In genomic region chr1:111570781-111571181, GRCh38 we compare ENCODE assay signal across 9 cellular contexts. TPM values are rescaled to one million over a fixed set of nuclear protein-coding genes. Genes with fewer than 3 reads are reported as not detected.
DNase-seq lines count a peak whose midpoint lies in the region; ATAC-seq and TF ChIP-seq lines count a peak whose summit lies in the region.
"Had no signal": no experiment of that assay in that cellular context is flagged by ENCODE, and none has a peak within 500 bp of the region (broad histone marks: within the 10 kb centered on the region; RNA-seq: fewer than 3 reads in every experiment).

No MANE protein-coding gene starts in this region.

- H3K27ac Mint-ChIP-seq in T-cell, result no peak overlapping the region

- POLR2A ChIA-PET in T-cell (lab: Charles Lee), result no interaction called here

- H3K27me3 Mint-ChIP-seq in T-cell, result no peaks in the 10 kb centered on the region

- ATAC-seq in T-cell (replicated peaks in 1 of 4), result peak in 3 of 4 experiments; percentile 47 to 65 (median 60)
- no peak for ATAC-seq in GM21576 (IDR thresholded peaks at IDR 0.05; ENCODE audit: unreplicated experiment)
- no peak for ATAC-seq in GM19023 (IDR thresholded peaks at IDR 0.05; ENCODE audit: unreplicated experiment)

- TF ChIP-seq CTCF in choroid plexus epithelial cell (conservative IDR thresholded peaks at IDR 0.05; ENCODE audit: low read depth, low read length) (peak; percentile 46), retinal pigment epithelial cell (conservative IDR thresholded peaks at IDR 0.05; ENCODE audit: low read depth, low read length) (peak; percentile 35)

- no peaks in the 10 kb centered on the region for H3K36me3 Mint-ChIP-seq in T-cell

- H3K4me3 Mint-ChIP-seq in T-cell, result no peak overlapping the region

- DNase-seq in NOMO-1 (lab: John Stamatoyannopoulos, UW; ENCODE audit: unreplicated experiment in 2 of 2) (peak; percentile 8 to 33), NOMO-1 treated with dmso at 0.1 percent for 144 hours (lab: John Stamatoyannopoulos, UW; ENCODE audit: unreplicated experiment) (no peak), T-cell (peak in 33 of 34 experiments; percentile 2 to 53 (median 30)), choroid plexus epithelial cell (ENCODE audit: low read depth) (no peak), retinal pigment epithelial cell (ENCODE audit: low read depth) (no peak), HuH-7.5 (ENCODE audit: low spot score) (no peak)

- peaks cover 9 to 14% (median 9%) of the 10 kb centered on the region in 3 donors for H3K4me1 Mint-ChIP-seq in T-cell

- no peak overlapping the region for H3K4me3 ChIP-seq in choroid plexus epithelial cell (ENCODE audit: low read depth, low read length)
- no peak overlapping the region for H3K4me3 ChIP-seq in retinal pigment epithelial cell (ENCODE audit: low read length)
- H3K4me3 ChIP-seq: BLaER1 had no signal

- no peaks in the 10 kb centered on the region for H3K9me3 Mint-ChIP-seq in T-cell

- CTCF ChIA-PET in T-cell (lab: Charles Lee), result interaction anchor here in 1 of 2 donors (0.6 kb wide), 1 partner anchor 42 kb away, joined by 3 read pairs; no protein-coding TSS in a partner anchor

RNA-seq across cellular contexts. Expression of gene RAP1A, which starts 48.8 kb away (rescaled TPM):
- total RNA-seq in T-cell, result 100 to 1,000 TPM in 4 of 5 donors, 10 to 100 TPM in 1; 95.0 to 108 (median 103) TPM

Comparison
In these comparisons a context has a peak if more than half of its experiments do, and no peak if none do; other contexts are left out.
1. DNase-seq: peak in NOMO-1 (2 of 2) and T-cell (33 of 34); none in NOMO-1 treated with dmso at 0.1 percent for 144 hours (single experiment), choroid plexus epithelial cell (single experiment), retinal pigment epithelial cell (single experiment) and HuH-7.5 (single experiment).
2. ATAC-seq: peak in T-cell (3 of 4); none in GM21576 (single experiment) and GM19023 (single experiment).